ENCODE assay signal across 33 cellular contexts in the genomic region with DNA sequence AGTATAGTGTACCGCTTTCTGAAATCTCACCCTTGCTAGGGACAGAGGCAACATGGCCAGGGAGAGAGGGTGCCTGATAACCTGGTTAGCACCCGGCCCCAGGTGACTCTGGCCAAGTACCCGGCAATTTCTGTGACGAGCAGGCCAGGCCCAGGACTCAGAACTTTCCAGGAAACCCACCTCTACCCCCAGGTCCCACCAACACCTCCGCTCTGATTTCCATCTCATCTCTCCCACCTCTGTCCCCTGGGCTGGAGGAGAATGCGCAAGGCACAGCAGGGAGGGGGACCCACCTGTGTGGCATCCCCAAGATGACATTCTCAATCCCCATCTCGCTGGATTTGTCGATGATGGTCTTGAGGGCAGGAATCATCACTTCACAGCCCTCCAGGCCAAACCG. TPM values are rescaled to one million over a fixed set of nuclear protein-coding genes. Genes with fewer than 3 reads are reported as not detected.
"Had no signal": no experiment of that assay in that cellular context is flagged by ENCODE, and none has a peak within 500 bp of the region (broad histone marks: within the 10 kb centered on the region; RNA-seq: fewer than 3 reads in every experiment).

No MANE protein-coding gene starts in this region.

- H3K4me1 ChIP-seq: adrenal gland, colonic mucosa, gastroesophageal sphincter, left ventricle myocardium inferior, sigmoid colon, suprapubic skin, tibial nerve had no signal

- H3K4me3 ChIP-seq: adrenal gland, cardiac muscle cell, colonic mucosa, dorsolateral prefrontal cortex, gastroesophageal sphincter, left ventricle myocardium inferior, lung, mucosa of descending colon, ovary, sigmoid colon, suprapubic skin, tibial nerve had no signal

- H3K4me3 Mint-ChIP-seq: activated CD4-positive, alpha-beta T cell treated with anti-CD3 and anti-CD28 coated beads for 36 hours; activated naive CD4-positive, alpha-beta T cell treated with anti-CD3 and anti-CD28 coated beads for 36 hours; activated naive CD8-positive, alpha-beta T cell treated with anti-CD3 and anti-CD28 coated beads for 36 hours; brain; natural killer cell treated with Interleukin-12 subunit alpha and Interleukin-12 subunit beta and Interleukin-15 and Interleukin-18, amount 100 ng/mL, for 72 hours; stimulated activated naive B cell treated with anti-CD40 and anti-IgM and Interleukin-4, amounts not matched to agents 10 μg/mL and 1 μg/mL and 100 μg/mL, for 72 hours had no signal

- ATAC-seq: activated CD4-positive, alpha-beta T cell treated with anti-CD3 and anti-CD28 coated beads for 36 hours; gastroesophageal sphincter; mucosa of descending colon; stimulated activated naive B cell treated with anti-CD40 and anti-IgM and Interleukin-4, amounts not matched to agents 10 μg/mL and 1 μg/mL and 100 μg/mL, for 72 hours had no signal

- H3K27me3 ChIP-seq: adrenal gland, cardiac muscle cell, colonic mucosa, dorsolateral prefrontal cortex, ovary, sigmoid colon, tibial nerve had no signal

- DNase-seq: activated CD4-positive, alpha-beta T cell treated with anti-CD3 and anti-CD28 coated beads for 36 hours; activated CD4-positive, alpha-beta T cell treated with anti-CD3 and anti-CD28 coated beads, Interleukin-2, amount 50 U/mL, for 4 hours; activated CD4-positive, CD25-positive, alpha-beta regulatory T cell; activated effector memory CD4-positive, alpha-beta T cell treated with Interleukin-2 at 50 U/mL for 16 hours; activated naive CD4-positive, alpha-beta T cell treated with anti-CD3 and anti-CD28 coated beads for 36 hours; activated naive CD8-positive, alpha-beta T cell treated with anti-CD3 and anti-CD28 coated beads for 36 hours; cerebellar nuclear complex; colonic mucosa; effector memory CD4-positive, alpha-beta T cell; erythroblast; hippocampal formation; left ventricle myocardium inferior; mucosa of descending colon; ovary; retina; sigmoid colon; small intestine; stimulated activated CD4-positive, alpha-beta T cell treated with anti-CD3 and anti-CD28 coated beads, Interleukin-1b, Interleukin-23, amount 100 ng/mL, for 48 hours; stimulated activated naive B cell treated with anti-CD40 and anti-IgM and Interleukin-4, amounts not matched to agents 10 μg/mL and 1 μg/mL and 100 μg/mL, for 72 hours; T-helper 1 cell had no signal

- H3K27me3 Mint-ChIP-seq: activated naive CD8-positive, alpha-beta T cell treated with anti-CD3 and anti-CD28 coated beads for 36 hours; progenitor cell of endocrine pancreas had no signal

- H3K36me3 Mint-ChIP-seq: activated naive CD8-positive, alpha-beta T cell treated with anti-CD3 and anti-CD28 coated beads for 36 hours; brain; natural killer cell treated with Interleukin-12 subunit alpha and Interleukin-12 subunit beta and Interleukin-15 and Interleukin-18, amount 100 ng/mL, for 72 hours; stimulated activated naive B cell treated with anti-CD40 and anti-IgM and Interleukin-4, amounts not matched to agents 10 μg/mL and 1 μg/mL and 100 μg/mL, for 72 hours had no signal

- H3K4me1 Mint-ChIP-seq: activated CD4-positive, alpha-beta T cell treated with anti-CD3 and anti-CD28 coated beads for 36 hours; activated naive CD8-positive, alpha-beta T cell treated with anti-CD3 and anti-CD28 coated beads for 36 hours; brain; stimulated activated naive B cell treated with anti-CD40 and anti-IgM and Interleukin-4, amounts not matched to agents 10 μg/mL and 1 μg/mL and 100 μg/mL, for 72 hours had no signal

- H3K9me3 ChIP-seq: adrenal gland, colonic mucosa, gastroesophageal sphincter, left ventricle myocardium inferior, mucosa of descending colon, neutrophil, ovary, sigmoid colon, suprapubic skin, tibial nerve had no signal

- H3K36me3 ChIP-seq: adrenal gland, colonic mucosa, gastroesophageal sphincter, left ventricle myocardium inferior, neutrophil, ovary, sigmoid colon, suprapubic skin, tibial nerve had no signal

- H3K27ac Mint-ChIP-seq: activated CD4-positive, alpha-beta T cell treated with anti-CD3 and anti-CD28 coated beads for 36 hours; activated naive CD4-positive, alpha-beta T cell treated with anti-CD3 and anti-CD28 coated beads for 36 hours; activated naive CD8-positive, alpha-beta T cell treated with anti-CD3 and anti-CD28 coated beads for 36 hours; brain; natural killer cell treated with Interleukin-12 subunit alpha and Interleukin-12 subunit beta and Interleukin-15 and Interleukin-18, amount 100 ng/mL, for 72 hours; progenitor cell of endocrine pancreas; stimulated activated naive B cell treated with anti-CD40 and anti-IgM and Interleukin-4, amounts not matched to agents 10 μg/mL and 1 μg/mL and 100 μg/mL, for 72 hours had no signal

- H3K27ac ChIP-seq: adrenal gland, cardiac muscle cell, colonic mucosa, dorsolateral prefrontal cortex, gastroesophageal sphincter, left ventricle myocardium inferior, neutrophil, ovary, sigmoid colon, suprapubic skin, tibial nerve had no signal

- H3K9me3 Mint-ChIP-seq: activated naive CD4-positive, alpha-beta T cell treated with anti-CD3 and anti-CD28 coated beads for 36 hours; activated naive CD8-positive, alpha-beta T cell treated with anti-CD3 and anti-CD28 coated beads for 36 hours; brain; natural killer cell treated with Interleukin-12 subunit alpha and Interleukin-12 subunit beta and Interleukin-15 and Interleukin-18, amount 100 ng/mL, for 72 hours; stimulated activated naive B cell treated with anti-CD40 and anti-IgM and Interleukin-4, amounts not matched to agents 10 μg/mL and 1 μg/mL and 100 μg/mL, for 72 hours had no signal

RNA-seq across cellular contexts. Expression of gene OGDHL, which starts 11.6 kb away (rescaled TPM):
- total RNA-seq: aorta; mesenteric fat pad; natural killer cell treated with Interleukin-12 subunit alpha and Interleukin-12 subunit beta and Interleukin-15 and Interleukin-18, amount 100 ng/mL, for 72 hours; tibial nerve had no signal
